Comparison of ENCODE assay signal across 1 cellular context in the genomic region with DNA sequence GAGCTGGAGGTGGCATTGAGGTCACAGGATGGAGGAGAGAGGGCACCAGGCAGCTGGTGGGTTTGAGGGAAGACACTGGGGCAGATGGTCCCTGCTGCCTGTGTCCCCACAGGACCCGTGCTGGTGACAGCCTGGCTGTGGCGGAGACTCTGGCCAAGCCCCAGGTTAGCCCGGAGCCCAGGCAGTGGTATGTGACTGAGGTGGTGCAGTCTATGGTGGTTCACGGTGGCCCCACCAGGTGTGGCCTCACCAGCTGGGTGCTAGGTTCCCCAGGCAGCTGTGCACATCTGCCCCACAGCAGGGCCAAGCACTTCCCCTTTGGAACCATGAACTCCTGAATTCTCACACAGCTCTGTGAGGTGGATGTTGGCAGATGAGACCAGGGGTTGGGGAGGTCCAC.
TF ChIP-seq lines count a peak whose summit lies in the region.

No MANE protein-coding gene starts in this region.

TF ChIP-seq in WTC11, 78 proteins besides CTCF, POLR2A, EP300 and RAD21 (continued from another document):
- TF ChIP-seq ZNF532 (CRISPR knock-in tag; IDR thresholded peaks at IDR 0.05; ENCODE audit: borderline replicate concordance) (no peak), ZNF121 (CRISPR knock-in tag; IDR thresholded peaks at IDR 0.05) (no peak), ETV6 (CRISPR knock-in tag; IDR thresholded peaks at IDR 0.05) (no peak), MYBL2 (CRISPR knock-in tag; IDR thresholded peaks at IDR 0.05) (no peak)
